8 cellular contexts compared by ENCODE assay signal in genomic region chr10:88851706-88852105, GRCh38. TPM values are rescaled to one million over a fixed set of nuclear protein-coding genes. Genes with fewer than 3 reads are reported as not detected.
DNase-seq lines count a peak whose midpoint lies in the region; FAIRE-seq and TF ChIP-seq lines count a peak whose summit lies in the region.
"Had no signal": no experiment of that assay in that cellular context is flagged by ENCODE, and none has a peak within 500 bp of the region (broad histone marks: within the 10 kb centered on the region; RNA-seq: fewer than 3 reads in every experiment).

ANKRD22 (minus strand) TSS chr10:88851844; CDS start chr10:88851607, 237 bp downstream.

- intact Hi-C loops in transverse colon (cut with DNase I; ENCODE audit: low total_unique reads): no loop called here

- DNase-seq in HTR-8/SVneo (ENCODE audit: insufficient read length, low spot score): peak; percentile 6
- peak; percentile 99 for DNase-seq in SIG-M5 treated with dmso at 0.1 percent for 504 hours (lab: John Stamatoyannopoulos, UW; ENCODE audit: unreplicated experiment)
- DNase-seq in right atrium auricular region (ENCODE audit: low spot score): peak; percentile 61
- DNase-seq in transverse colon: peak; percentile 86
- no peak for DNase-seq in DMS114 treated with DMSO at 0.1 percent for 48 hours (lab: John Stamatoyannopoulos, UW; ENCODE audit: unreplicated experiment)
- no peak for DNase-seq in dermis blood vessel endothelial cell
- no peak for DNase-seq in stimulated activated CD4-positive, alpha-beta T cell treated with anti-CD3 and anti-CD28 coated beads, Interleukin-4, amount 100 ng/mL, for 4 hours
- DNase-seq: activated B cell treated with CpG ODN at 0.5 μM for 24 hours had no signal

- FAIRE-seq in HTR-8/SVneo (lab: Jason Lieb, UNC): no peak

- H3K27me3 ChIP-seq in right atrium auricular region: no peaks in the 10 kb centered on the region
- no peaks in the 10 kb centered on the region for H3K27me3 ChIP-seq in transverse colon

- H3K4me1 ChIP-seq in right atrium auricular region (no peaks in the 10 kb centered on the region), transverse colon (peaks cover 0 to 49% (median 24%) of the 10 kb centered on the region in 4 donors)

- peak; percentile 80 for TF ChIP-seq POLR2A in transverse colon (IDR thresholded peaks at IDR 0.05)

- H3K36me3 ChIP-seq in right atrium auricular region: no peaks in the 10 kb centered on the region
- no peaks in the 10 kb centered on the region for H3K36me3 ChIP-seq in transverse colon

- H3K9me3 ChIP-seq in right atrium auricular region (no peaks in the 10 kb centered on the region), transverse colon (no peaks in the 10 kb centered on the region)

- TF ChIP-seq CTCF in right atrium auricular region (IDR thresholded peaks at IDR 0.05): no peak
- no peak for TF ChIP-seq CTCF in transverse colon (IDR thresholded peaks at IDR 0.05)

- WGBS in transverse colon (ENCODE audit: low coverage in 1 of 2), 2 donors: 33 to 49% methylated on average over 4 to 5 of the region's 5 CpGs

- H3K4me3 ChIP-seq in right atrium auricular region: no peak within 1 kb of the TSS
- peak within 1 kb of the TSS in 3 of 4 donors; percentile 2 to 27 (median 8) for H3K4me3 ChIP-seq in transverse colon

- H3K27ac ChIP-seq in right atrium auricular region: no peak within 1 kb of the TSS
- peak within 1 kb of the TSS; percentile 75 to 83 (median 77) for H3K27ac ChIP-seq in transverse colon

- in situ Hi-C loops in transverse colon (cut with MboI; ENCODE audit: low pct_ligation_motif_present in 1 of 4, low pct_unique_long_range_greater_than_20kb in 1 of 4, low sequenced_read_pairs in 3 of 4): no loop called here

- TF ChIP-seq EP300 in transverse colon (IDR thresholded peaks at IDR 0.05; ENCODE audit: low read depth): no peak

RNA-seq across cellular contexts. Expression of gene ANKRD22, which starts in this region (rescaled TPM):
- total RNA-seq in right atrium auricular region (not detected), transverse colon (10 to 100 TPM in 1 of 4 donors, 1 to 10 TPM in 2, not detected in 1; 3.0 to 12.2 (median 6.1) TPM), dermis blood vessel endothelial cell (not detected in 2 replicates)
- total RNA-seq: activated B cell treated with CpG ODN at 0.5 μM for 24 hours had no signal

Comparison
In these comparisons a context has a peak if more than half of its experiments do, and no peak if none do; other contexts are left out.
1. Peak in DNase-seq in right atrium auricular region; RNA of the gene not detected or under 1 TPM.
2. DNase-seq: peak in HTR-8/SVneo (single experiment), SIG-M5 treated with dmso at 0.1 percent for 504 hours (single experiment) and transverse colon (single experiment); none in DMS114 treated with DMSO at 0.1 percent for 48 hours (single experiment), dermis blood vessel endothelial cell (single experiment) and stimulated activated CD4-positive, alpha-beta T cell treated with anti-CD3 and anti-CD28 coated beads, Interleukin-4, amount 100 ng/mL, for 4 hours (0 of 2).
3. H3K27ac ChIP-seq: peak in transverse colon (4 of 4); none in right atrium auricular region (0 of 2).
4. H3K4me3 ChIP-seq: peak in transverse colon (3 of 4); none in right atrium auricular region (0 of 2).